Comparison of ENCODE assay signal across 20 cellular contexts in genomic region chr9:89612566-89613278, GRCh38. TPM values are rescaled to one million over a fixed set of nuclear protein-coding genes. Genes with fewer than 3 reads are reported as not detected.
A peak's percentile ranks its signal among the peaks of the same experiment; 100 is the strongest.
DNase-seq lines count a peak whose midpoint lies in the region; ATAC-seq, FAIRE-seq and TF ChIP-seq lines count a peak whose summit lies in the region.
"Had no signal": no experiment of that assay in that cellular context is flagged by ENCODE, and none has a peak within 500 bp of the region (broad histone marks: within the 10 kb centered on the region; RNA-seq: fewer than 3 reads in every experiment).

No MANE protein-coding gene starts in this region.

- H2BK12ac ChIP-seq in trophoblast cell (ENCODE audit: low read length), result no peak overlapping the region

- H3K18ac ChIP-seq in IMR-90 (ENCODE audit: low read depth, low read length) (no peak overlapping the region), trophoblast cell (ENCODE audit: low read length) (no peak overlapping the region)

- H3K4me3 ChIP-seq in IMR-90 (ENCODE audit: insufficient read depth, low read depth, low read length) (no peak overlapping the region), K562 (no peak overlapping the region), neural progenitor cell (no peak overlapping the region), trophoblast cell (ENCODE audit: low read depth, low read length) (no peak overlapping the region), upper lobe of left lung (no peak overlapping the region)
- H3K4me3 ChIP-seq: BLaER1 had no signal

- no peak overlapping the region for H3K27ac ChIP-seq in IMR-90 (ENCODE audit: insufficient read depth, low read length)
- H3K27ac ChIP-seq in K562 (ENCODE audit: extremely low read depth, low read depth, low read length), result no peak overlapping the region
- no peak overlapping the region for H3K27ac ChIP-seq in neural progenitor cell
- H3K27ac ChIP-seq in trophoblast cell (ENCODE audit: low read depth, low read length), result no peak overlapping the region
- no peak overlapping the region for H3K27ac ChIP-seq in upper lobe of left lung
- H3K27ac ChIP-seq: BLaER1, C4-2B had no signal

- no peaks in the 10 kb centered on the region for H3F3A ChIP-seq in neural progenitor cell (ENCODE audit: low read depth)

- peaks cover 1% of the 10 kb centered on the region for H3K36me3 Mint-ChIP-seq in neural progenitor cell
- peaks cover 2% of the 10 kb centered on the region for H3K36me3 Mint-ChIP-seq in effector memory CD8-positive, alpha-beta T cell (ENCODE audit: insufficient read depth)
- H3K36me3 Mint-ChIP-seq: CD4-positive, CD25-positive, alpha-beta regulatory T cell; CD8-positive, alpha-beta T cell had no signal

- TF ChIP-seq EP300 in K562 (IDR thresholded peaks at IDR 0.05; ENCODE audit: low read length) (no peak), upper lobe of left lung (IDR thresholded peaks at IDR 0.05) (no peak)

- H3K4me3 Mint-ChIP-seq in neural progenitor cell, result peak overlapping the region; percentile 52
- H3K4me3 Mint-ChIP-seq in effector memory CD8-positive, alpha-beta T cell, result no peak overlapping the region
- H3K4me3 Mint-ChIP-seq: B cell; CD8-positive, alpha-beta T cell had no signal

- H3K79me1 ChIP-seq in IMR-90 (ENCODE audit: low read depth in 1 of 2, low read length in 2 of 2), result no peaks in the 10 kb centered on the region
- peaks cover 16% of the 10 kb centered on the region for H3K79me1 ChIP-seq in trophoblast cell (ENCODE audit: low read length)

- in situ Hi-C loops in IMR-90 (cut with MboI; ENCODE audit: low sequenced_read_pairs), result no loop called here
- in situ Hi-C loops in K562 (cut with MboI), result no loop called here

- no peak for DNase-seq in IMR-90
- DNase-seq in K562 (ENCODE audit: extremely low read depth in 1 of 4, low spot score in 3 of 4), result no peak
- no peak for DNase-seq in neural progenitor cell (ENCODE audit: low spot score)
- peak; percentile 96 for DNase-seq in trophoblast cell
- DNase-seq in effector memory CD8-positive, alpha-beta T cell, result no peak
- no peak for DNase-seq in upper lobe of left lung
- no peak for DNase-seq in cerebellum (ENCODE audit: low spot score)
- DNase-seq: Caco-2; CD4-positive, CD25-positive, alpha-beta regulatory T cell; CD8-positive, alpha-beta T cell; DMS153; DND-41; GOT3; H7; HCEC 1CT had no signal

- H3K23ac ChIP-seq in IMR-90 (ENCODE audit: low read depth, low read length), result no peak overlapping the region
- no peak overlapping the region for H3K23ac ChIP-seq in trophoblast cell (ENCODE audit: low read length)

- CTCF ChIA-PET in IMR-90 (lab: Yijun Ruan, JAX) (no interaction called here), K562 (lab: Yijun Ruan, JAX; ENCODE audit: low intra/inter-chr PET ratio) (no interaction called here)

- H4K20me1 ChIP-seq in IMR-90 (ENCODE audit: insufficient read depth, low read length) (no peaks in the 10 kb centered on the region), K562 (replicated peaks; ENCODE audit: control insufficient read depth, insufficient read depth, low read length) (no peaks in the 10 kb centered on the region), neural progenitor cell (ENCODE audit: low read depth) (no peaks in the 10 kb centered on the region)
- H4K20me1 ChIP-seq: BLaER1 had no signal

- H3K4me1 ChIP-seq in IMR-90 (ENCODE audit: control insufficient read depth, insufficient read depth, low read length) (no peaks in the 10 kb centered on the region), K562 (replicated peaks in 1 of 2; ENCODE audit: control insufficient read depth in 2 of 2, insufficient read depth in 2 of 2, low read length in 2 of 2) (no peaks in the 10 kb centered on the region), neural progenitor cell (peaks cover 8% of the 10 kb centered on the region), trophoblast cell (ENCODE audit: control insufficient read depth in 1 of 2, insufficient read depth in 2 of 2, low read length in 2 of 2) (peaks cover 10 to 14% of the 10 kb centered on the region in 2 experiments), upper lobe of left lung (peaks cover 0 to 1% (median under 1%) of the 10 kb centered on the region in 4 donors)
- H3K4me1 ChIP-seq: Caco-2 had no signal

- H2BK5ac ChIP-seq in IMR-90 (ENCODE audit: low read depth, low read length, poor library complexity, severe bottlenecking) (no peak overlapping the region), trophoblast cell (ENCODE audit: low read depth, low read length, poor library complexity) (no peak overlapping the region)

- TF ChIP-seq CTCF in IMR-90 (conservative IDR thresholded peaks at IDR 0.05; ENCODE audit: low read depth, low read length), result no peak
- no peak for TF ChIP-seq CTCF in K562 (IDR thresholded peaks at IDR 0.05 in 2 of 3, conservative IDR thresholded peaks at IDR 0.05 in 1 of 3; ENCODE audit: insufficient read depth in 2 of 3, low read depth in 1 of 3, low read length in 3 of 3)
- TF ChIP-seq CTCF in neural progenitor cell (IDR thresholded peaks at IDR 0.05), result no peak
- TF ChIP-seq CTCF in upper lobe of left lung (IDR thresholded peaks at IDR 0.05), result no peak

- dilution Hi-C loops in IMR-90 (cut with HindIII; ENCODE audit: low sequenced_read_pairs, unreplicated experiment), result no loop called here

- H3K9me3 Mint-ChIP-seq in neural progenitor cell, result peaks cover 3% of the 10 kb centered on the region
- no peaks in the 10 kb centered on the region for H3K9me3 Mint-ChIP-seq in effector memory CD8-positive, alpha-beta T cell

- H3K9me3 ChIP-seq in IMR-90 (ENCODE audit: control insufficient read depth, insufficient read depth, low read length), result peaks cover 2% of the 10 kb centered on the region; the same call in 1 of the 2 replicates
- no peaks in the 10 kb centered on the region for H3K9me3 ChIP-seq in K562 (replicated peaks; ENCODE audit: control insufficient read depth, insufficient read depth, low read depth, low read length)
- H3K9me3 ChIP-seq in neural progenitor cell (ENCODE audit: low read depth), result no peaks in the 10 kb centered on the region
- peaks cover 4% of the 10 kb centered on the region for H3K9me3 ChIP-seq in trophoblast cell (ENCODE audit: insufficient read depth, low read depth, low read length)
- peaks cover 0 to 6% (median 0%) of the 10 kb centered on the region in 4 donors for H3K9me3 ChIP-seq in upper lobe of left lung
- H3K9me3 ChIP-seq: Caco-2 had no signal

- intact Hi-C loops in IMR-90 (cut with micrococcal nuclease) (no loop called here), K562 (cut with micrococcal nuclease) (no loop called here)

- ATAC-seq in IMR-90 (ENCODE audit: low read depth) (no peak), K562 (no peak), upper lobe of left lung (ENCODE audit: low FRiP score in 2 of 2) (no peak)
- ATAC-seq in effector memory CD8-positive, alpha-beta T cell (replicated peaks), result no peak
- ATAC-seq: CD8-positive, alpha-beta T cell had no signal

- no peak overlapping the region for H2BK20ac ChIP-seq in IMR-90 (ENCODE audit: low read depth, low read length)

- H2BK15ac ChIP-seq in IMR-90 (ENCODE audit: low read depth, low read length), result no peak overlapping the region

- H3K79me2 ChIP-seq in K562 (ENCODE audit: control insufficient read depth, insufficient read depth, low read length) (no peaks in the 10 kb centered on the region), neural progenitor cell (ENCODE audit: low read depth) (no peaks in the 10 kb centered on the region), trophoblast cell (ENCODE audit: control insufficient read depth, insufficient read depth, low read length, poor library complexity) (no peaks in the 10 kb centered on the region)

- no peak overlapping the region for H4K12ac ChIP-seq in trophoblast cell (ENCODE audit: low read depth, low read length)

- no peak for FAIRE-seq in K562 (lab: Jason Lieb, UNC)
- FAIRE-seq: G401.6, GM12892 had no signal

- H4K8ac ChIP-seq in IMR-90 (ENCODE audit: low read depth in 2 of 2, low read length in 2 of 2), result no peak overlapping the region
- no peak overlapping the region for H4K8ac ChIP-seq in trophoblast cell (ENCODE audit: low read depth, low read length)

- H2AK9ac ChIP-seq in IMR-90 (replicated peaks; ENCODE audit: low read depth, low read length, poor library complexity), result no peak overlapping the region

- H4K5ac ChIP-seq in IMR-90 (ENCODE audit: low read depth, low read length), result no peak overlapping the region

- H3K4ac ChIP-seq in IMR-90 (ENCODE audit: low read depth, low read length), result no peak overlapping the region
- no peak overlapping the region for H3K4ac ChIP-seq in trophoblast cell (ENCODE audit: low read depth, low read length)

- TF ChIP-seq RAD21 in IMR-90 (IDR thresholded peaks at IDR 0.05; ENCODE audit: low read length) (no peak), K562 (CRISPR knock-in tag; conservative IDR thresholded peaks at IDR 0.05 in 1 of 2, IDR thresholded peaks at IDR 0.05 in 1 of 2) (no peak)

- H3K9ac ChIP-seq in IMR-90 (ENCODE audit: low read depth, low read length), result no peak overlapping the region
- H3K9ac ChIP-seq in K562 (ENCODE audit: insufficient read depth in 1 of 2, low read depth in 2 of 2, low read length in 2 of 2), result no peak overlapping the region
- no peak overlapping the region for H3K9ac ChIP-seq in neural progenitor cell
- no peak overlapping the region for H3K9ac ChIP-seq in trophoblast cell (ENCODE audit: low read length)
- H3K9ac ChIP-seq: BLaER1 had no signal

- H2AK5ac ChIP-seq in IMR-90 (ENCODE audit: low read depth, low read length), result no peak overlapping the region
- no peak overlapping the region for H2AK5ac ChIP-seq in trophoblast cell (ENCODE audit: low read length)

- H2AFZ ChIP-seq in IMR-90 (replicated peaks; ENCODE audit: low read length, poor library complexity) (no peak overlapping the region), K562 (ENCODE audit: low read depth, low read length) (no peak overlapping the region), neural progenitor cell (replicated peaks) (no peak overlapping the region), trophoblast cell (ENCODE audit: insufficient read depth, low read length, poor library complexity) (no peak overlapping the region)

- H4K91ac ChIP-seq in IMR-90 (ENCODE audit: insufficient read depth, low read depth, low read length) (no peak overlapping the region), trophoblast cell (ENCODE audit: low read depth, low read length) (peak overlapping the region; percentile 45)

- H3K4me2 ChIP-seq in IMR-90 (ENCODE audit: low read depth, low read length) (no peak overlapping the region), K562 (ENCODE audit: insufficient read depth, low read length) (no peak overlapping the region), neural progenitor cell (no peak overlapping the region), trophoblast cell (ENCODE audit: low read length) (no peak overlapping the region)
- H3K4me2 ChIP-seq: BLaER1 had no signal

- no peak overlapping the region for H3K27ac Mint-ChIP-seq in neural progenitor cell
- H3K27ac Mint-ChIP-seq in effector memory CD8-positive, alpha-beta T cell, result no peak overlapping the region
- H3K27ac Mint-ChIP-seq: B cell; CD4-positive, CD25-positive, alpha-beta regulatory T cell; CD8-positive, alpha-beta T cell had no signal

- H3K27me3 Mint-ChIP-seq in neural progenitor cell (ENCODE audit: insufficient read depth, low read depth), result peaks cover 28% of the 10 kb centered on the region
- peaks cover 37 to 50% of the 10 kb centered on the region in 2 donors for H3K27me3 Mint-ChIP-seq in effector memory CD8-positive, alpha-beta T cell

- BruUV-seq in IMR-90 (replicated peaks; lab: Mats Ljungman, UMichigan) (no TSS peak), K562 (replicated peaks; lab: Mats Ljungman, UMichigan) (no TSS peak)

- H2BK120ac ChIP-seq in IMR-90 (ENCODE audit: low read depth, low read length), result no peak overlapping the region
- peak overlapping the region; percentile 15 for H2BK120ac ChIP-seq in trophoblast cell (ENCODE audit: insufficient read depth, low read length, poor library complexity)

- H3K56ac ChIP-seq in IMR-90 (ENCODE audit: extremely low read depth, insufficient read depth, low read length), result no peak overlapping the region

- H3K4me1 Mint-ChIP-seq in neural progenitor cell, result peaks cover 22% of the 10 kb centered on the region
- no peaks in the 10 kb centered on the region for H3K4me1 Mint-ChIP-seq in effector memory CD8-positive, alpha-beta T cell (ENCODE audit: low read depth in 2 of 2)
- H3K4me1 Mint-ChIP-seq: B cell; CD4-positive, CD25-positive, alpha-beta regulatory T cell had no signal

- TF ChIP-seq POLR2A in IMR-90 (IDR thresholded peaks at IDR 0.05; ENCODE audit: low read depth, low read length), result no peak
- TF ChIP-seq POLR2A in K562 (conservative IDR thresholded peaks at IDR 0.05), result no peak
- TF ChIP-seq POLR2A in upper lobe of left lung (IDR thresholded peaks at IDR 0.05), result no peak

- H3K36me3 ChIP-seq in IMR-90 (ENCODE audit: control insufficient read depth, insufficient read depth, low read length), result no peaks in the 10 kb centered on the region
- no peaks in the 10 kb centered on the region for H3K36me3 ChIP-seq in K562 (ENCODE audit: control insufficient read depth, insufficient read depth, low read length)
- no peaks in the 10 kb centered on the region for H3K36me3 ChIP-seq in neural progenitor cell
- no peaks in the 10 kb centered on the region for H3K36me3 ChIP-seq in trophoblast cell (ENCODE audit: control insufficient read depth in 1 of 2, insufficient read depth in 2 of 2, low read length in 2 of 2)
- no peaks in the 10 kb centered on the region for H3K36me3 ChIP-seq in upper lobe of left lung
- H3K36me3 ChIP-seq: BLaER1 had no signal

- POLR2A ChIA-PET in IMR-90 (lab: Charles Lee; ENCODE audit: unreplicated experiment), result no interaction called here
- POLR2A ChIA-PET in K562 (lab: Yijun Ruan, JAX), result no interaction called here

- H3K9me1 ChIP-seq in IMR-90 (ENCODE audit: insufficient read depth, low read length) (no peaks in the 10 kb centered on the region), K562 (ENCODE audit: control insufficient read depth, insufficient read depth, low read length) (no peaks in the 10 kb centered on the region)

- WGBS in IMR-90 (ENCODE audit: extremely low coverage in 2 of 2, insufficient read length in 1 of 2), 2 experiments, result 54% methylated on average over 4 of the region's 17 CpGs; no CpG with 5 or more reads in 1 of the 2 experiments
- 5% methylated on average over 13 of the region's 17 CpGs for WGBS in K562 (ENCODE audit: insufficient coverage, low coverage, missing lambda C conversion rate)
- WGBS in trophoblast cell (ENCODE audit: extremely low coverage, insufficient coverage, insufficient read length), result no CpG with 5 or more reads among the region's 17 CpGs
- WGBS in upper lobe of left lung, 2 donors, result 97% methylated on average over 14 to 17 of the region's 17 CpGs

- peaks cover 13% of the 10 kb centered on the region for H3K27me3 ChIP-seq in IMR-90 (ENCODE audit: control insufficient read depth, insufficient read depth, low read length)
- H3K27me3 ChIP-seq in K562 (ENCODE audit: control insufficient read depth in 2 of 2, insufficient read depth in 2 of 2, low read length in 2 of 2), result peaks cover 0 to 9% of the 10 kb centered on the region in 2 experiments; a peak in 1 of 5 replicates
- H3K27me3 ChIP-seq in neural progenitor cell, result peaks cover 31% of the 10 kb centered on the region
- H3K27me3 ChIP-seq in trophoblast cell (ENCODE audit: insufficient read depth, low read length), result no peaks in the 10 kb centered on the region
- H3K27me3 ChIP-seq in upper lobe of left lung, result no peaks in the 10 kb centered on the region
- H3K27me3 ChIP-seq: BLaER1 had no signal

- no peak overlapping the region for H3K14ac ChIP-seq in IMR-90 (replicated peaks; ENCODE audit: low read depth, low read length)
- H3K14ac ChIP-seq in trophoblast cell (ENCODE audit: low read length), result no peak overlapping the region

RNA-seq across cellular contexts. Expression of gene GADD45G, which starts 7.9 kb away (rescaled TPM):
- total RNA-seq in IMR-90 (2012; rRNA removed), result not detected in 2 replicates
- polyA plus RNA-seq in IMR-90 (2012; rRNA removed), result 0.15 and 0.30 TPM in 2 replicates
- 0.56 and 1.0 TPM in 2 replicates for polyA plus RNA-seq in IMR-90 (2012; cell fraction: cytosol; rRNA removed)
- 0.56 and 1.8 TPM in 2 replicates for polyA plus RNA-seq in IMR-90 (2012; cell fraction: nucleus; rRNA removed; ENCODE audit: low replicate concordance)
- not detected in 2 replicates for total RNA-seq in K562 (2011; cell fraction: chromatin; rRNA removed; ENCODE audit: low replicate concordance)
- 0.39 TPM in 1 of 2 replicates, not detected in the other for total RNA-seq in K562 (2011; cell fraction: nucleolus; rRNA removed)
- total RNA-seq in K562 (2011; cell fraction: nucleoplasm; rRNA removed), result not detected in 2 replicates
- total RNA-seq in K562 (2014; rRNA removed), result 0.33 TPM in 1 of 2 replicates, not detected in the other
- total RNA-seq in K562 (2014; rRNA removed; fragmentation: Illumina TruSeq; extraction: Trizol), result not detected in 2 replicates
- total RNA-seq in K562 (2015; rRNA removed; fragmentation: Illumina TruSeq; extraction: Trizol), result not detected in 2 replicates
- total RNA-seq in K562 (2021), result 0.20 TPM in 1 of 2 replicates, not detected in the other
- polyA plus RNA-seq in K562 (2011; rRNA removed), result 0.12 TPM in 1 of 2 replicates, not detected in the other
- polyA plus RNA-seq in K562 (2011; cell fraction: cytosol; rRNA removed), result not detected in 2 replicates
- polyA plus RNA-seq in K562 (2011; cell fraction: nucleus; rRNA removed), result 0.11 TPM in 1 of 2 replicates, not detected in the other
- polyA plus RNA-seq in K562 (2012), result 0.08 and 0.82 TPM in 2 replicates
- polyA plus RNA-seq in K562 (2014; fragmentation: Illumina TruSeq; extraction: Trizol), result not detected in 2 replicates
- not detected for polyA plus RNA-seq in K562 (2014; fragmentation: Nextera tagmentation; extraction: Ambion mirVana)
- 0.34 TPM in 1 of 2 replicates, not detected in the other for polyA plus RNA-seq in K562 (2014; rRNA removed)
- not detected in 2 replicates for polyA minus RNA-seq in K562 (2011; rRNA and poly(A)+ RNA removed)
- polyA minus RNA-seq in K562 (2011; cell fraction: cytosol; rRNA and poly(A)+ RNA removed), result not detected in 2 replicates
- polyA minus RNA-seq in K562 (2011; cell fraction: nucleus; rRNA and poly(A)+ RNA removed), result not detected in 2 replicates
- total RNA-seq in neural progenitor cell (ENCODE audit: low replicate concordance), result 1.8 TPM in 1 of 2 replicates, not detected in the other
- 140 and 155 TPM in 2 replicates for polyA plus RNA-seq in trophoblast cell (2013)
- total RNA-seq in upper lobe of left lung, result 10 to 100 TPM; 12.6 to 46.1 (median 20.1) TPM
- 6.9 TPM for total RNA-seq in cerebellum

Comparison
In these comparisons a context has a peak if more than half of its experiments do, and no peak if none do; other contexts are left out.
1. DNase-seq: peak in trophoblast cell (2 of 2); none in IMR-90 (single experiment), K562 (0 of 4), neural progenitor cell (single experiment), effector memory CD8-positive, alpha-beta T cell (0 of 3), upper lobe of left lung (0 of 2) and cerebellum (single experiment).